Comparison of ENCODE assay signal across 12 cellular contexts in the genomic region with DNA sequence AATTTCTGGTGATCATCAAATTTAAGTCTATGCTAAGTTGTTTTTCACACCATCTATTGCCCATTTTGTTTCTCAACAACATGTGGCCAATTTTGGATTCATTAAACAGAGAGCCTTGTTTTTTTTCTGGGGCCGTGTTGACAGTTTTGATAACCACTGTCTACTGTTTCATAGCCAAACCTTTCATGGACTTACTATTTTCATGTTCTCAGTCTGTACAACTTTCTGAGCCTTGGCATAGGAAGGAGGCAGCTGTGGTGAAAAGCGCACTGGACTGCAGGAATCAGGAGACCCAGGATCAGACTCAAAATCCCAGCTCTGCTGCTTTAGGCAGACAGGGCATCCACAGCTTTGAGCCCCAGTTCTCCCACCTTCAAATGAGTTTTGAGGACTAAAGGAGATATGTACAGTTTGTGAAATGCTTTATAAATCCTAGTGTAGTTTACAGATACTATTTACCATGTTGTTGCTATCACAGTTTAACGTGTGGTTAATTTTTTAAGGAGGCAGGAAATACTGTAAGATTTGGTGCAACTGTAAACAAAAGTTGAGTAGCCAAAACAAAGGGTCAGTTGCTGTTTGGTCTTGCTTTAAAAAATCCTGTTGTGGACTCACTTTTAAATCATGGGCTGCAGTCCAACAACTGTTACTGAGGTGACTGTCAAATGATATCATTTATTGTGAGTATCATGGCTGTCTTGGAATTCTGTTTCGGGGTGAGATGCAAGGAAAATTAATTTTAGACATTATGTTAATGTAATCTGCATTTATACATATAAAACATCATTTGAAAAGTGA. TPM values are rescaled to one million over a fixed set of nuclear protein-coding genes. Genes with fewer than 3 reads are reported as not detected.
DNase-seq lines count a peak whose midpoint lies in the region; ATAC-seq, FAIRE-seq and TF ChIP-seq lines count a peak whose summit lies in the region.
"Had no signal": no experiment of that assay in that cellular context is flagged by ENCODE, and none has a peak within 500 bp of the region (broad histone marks: within the 10 kb centered on the region; RNA-seq: fewer than 3 reads in every experiment).

No MANE protein-coding gene starts in this region.

- H3K27me3 Mint-ChIP-seq in activated T-cell treated with anti-CD3 and anti-CD28 coated beads, Interleukin-2, amount 50 U/mL, for 72 hours (ENCODE audit: low read depth) = no peaks in the 10 kb centered on the region
- H3K27me3 Mint-ChIP-seq in memory B cell = no peaks in the 10 kb centered on the region
- H3K27me3 Mint-ChIP-seq in activated T-helper 1 cell treated with anti-CD3 and anti-CD28 coated beads, Interleukin-12 subunit alpha, Interleukin-12 subunit beta, Interleukin-2, Interleukin-4 antibody, amounts not matched to agents 30 ng/mL and 10 ng/mL and 1 ng/mL, durations not matched to agents 14 hours and 24 hours and 36 hours (ENCODE audit: insufficient read depth) = peaks cover 3% of the 10 kb centered on the region

- SMC1A ChIA-PET in GM12878 (lab: Charles Lee; ENCODE audit: uncharacterized antibody, unreplicated experiment) = interaction anchor here (1.0 to 8.1 kb wide), 9 partner anchors 8 to 87 kb away, joined by 3 to 78 read pairs (median 15); no protein-coding TSS in a partner anchor

- no peak overlapping the region for H3K27ac ChIP-seq in GM12878 (ENCODE audit: control insufficient read depth, insufficient read depth)
- H3K27ac ChIP-seq in testis = peak overlapping the region in 1 of 2 donors; percentile 3
- H3K27ac ChIP-seq: C4-2B had no signal

- RAD21 ChIA-PET in GM12878 (lab: Charles Lee; ENCODE audit: unreplicated experiment) = interaction anchor here (1.2 to 8.1 kb wide), 7 partner anchors 14 to 52 kb away, joined by 3 to 67 read pairs (median 6); no protein-coding TSS in a partner anchor

- no peaks in the 10 kb centered on the region for H3K27me3 ChIP-seq in GM12878 (replicated peaks in 1 of 2; ENCODE audit: control insufficient read depth in 2 of 2, insufficient read depth in 2 of 2, low read length in 1 of 2)
- H3K27me3 ChIP-seq in testis = no peaks in the 10 kb centered on the region
- H3K27me3 ChIP-seq: pancreas had no signal

- 0 out of 4 replicates have a peak, but pooled peaks cover 0 to 2% of the 10 kb centered on the region in 2 experiments for H3K36me3 ChIP-seq in GM12878 (ENCODE audit: control insufficient read depth in 2 of 2, insufficient read depth in 2 of 2, low read length in 1 of 2)
- H3K36me3 ChIP-seq in testis (ENCODE audit: low read depth, missing control alignments) = no peaks in the 10 kb centered on the region
- H3K36me3 ChIP-seq: pancreas had no signal

- no peak overlapping the region for H3K9ac ChIP-seq in GM12878 (ENCODE audit: control insufficient read depth, insufficient read depth, low read length)

- WGBS in GM12878 (ENCODE audit: insufficient coverage, insufficient replicate concordance, low lambda C conversion rate, missing lambda C conversion rate) = 86% methylated on average over 4 of the region's 4 CpGs
- WGBS in testis, 2 donors = 37 to 42% methylated on average over 4 of the region's 4 CpGs

- in situ Hi-C loops in GM12878 (cut with MboI) = no loop called here

- H3K4me1 ChIP-seq in GM12878 (ENCODE audit: control insufficient read depth, insufficient read depth, low read length) (peaks cover 13% of the 10 kb centered on the region), testis (peaks cover 15% of the 10 kb centered on the region)

- H3K79me2 ChIP-seq in GM12878 (ENCODE audit: control insufficient read depth, insufficient read depth, low read length) = peaks cover 51% of the 10 kb centered on the region

- peaks cover 56% of the 10 kb centered on the region for H3K4me1 Mint-ChIP-seq in activated T-cell treated with anti-CD3 and anti-CD28 coated beads, Interleukin-2, amount 50 U/mL, for 72 hours (ENCODE audit: low read depth)
- H3K4me1 Mint-ChIP-seq in memory B cell = peaks cover 35% of the 10 kb centered on the region
- peaks cover 60% of the 10 kb centered on the region for H3K4me1 Mint-ChIP-seq in activated T-helper 1 cell treated with anti-CD3 and anti-CD28 coated beads, Interleukin-12 subunit alpha, Interleukin-12 subunit beta, Interleukin-2, Interleukin-4 antibody, amounts not matched to agents 30 ng/mL and 10 ng/mL and 1 ng/mL, durations not matched to agents 14 hours and 24 hours and 36 hours (ENCODE audit: low read depth)

- no TSS peak for BruUV-seq in GM12878 (replicated peaks; lab: Mats Ljungman, UMichigan)

- H2AFZ ChIP-seq in GM12878 (ENCODE audit: control insufficient read depth, low read depth, low read length) = no peak overlapping the region

- no peak for TF ChIP-seq EP300 in GM12878 (IDR thresholded peaks at IDR 0.05; ENCODE audit: borderline replicate concordance in 1 of 2, control insufficient read depth in 1 of 2, low read depth in 2 of 2, low read length in 2 of 2)

- no peak for FAIRE-seq in GM12878 (lab: Jason Lieb, UNC)
- FAIRE-seq: GM18507, pancreas had no signal

- TF ChIP-seq RAD21 in GM12878 (IDR thresholded peaks at IDR 0.05; ENCODE audit: insufficient read depth, low read depth, low read length) = no peak

- POLR2A ChIA-PET in GM12878 (lab: Charles Lee) = interaction anchor here (0.5 to 3.9 kb wide), 4 partner anchors 42 to 360 kb away, joined by 3 to 19 read pairs (median 6); no protein-coding TSS in a partner anchor

- H3K9me3 Mint-ChIP-seq in activated T-cell treated with anti-CD3 and anti-CD28 coated beads, Interleukin-2, amount 50 U/mL, for 72 hours = no peaks in the 10 kb centered on the region
- H3K9me3 Mint-ChIP-seq in memory B cell = no peaks in the 10 kb centered on the region
- H3K9me3 Mint-ChIP-seq in activated T-helper 1 cell treated with anti-CD3 and anti-CD28 coated beads, Interleukin-12 subunit alpha, Interleukin-12 subunit beta, Interleukin-2, Interleukin-4 antibody, amounts not matched to agents 30 ng/mL and 10 ng/mL and 1 ng/mL, durations not matched to agents 14 hours and 24 hours and 36 hours = no peaks in the 10 kb centered on the region

- H3K4me3 Mint-ChIP-seq in activated T-cell treated with anti-CD3 and anti-CD28 coated beads, Interleukin-2, amount 50 U/mL, for 72 hours = peak overlapping the region; percentile 10 to 98
- H3K4me3 Mint-ChIP-seq in memory B cell = no peak overlapping the region
- no peak overlapping the region for H3K4me3 Mint-ChIP-seq in activated T-helper 1 cell treated with anti-CD3 and anti-CD28 coated beads, Interleukin-12 subunit alpha, Interleukin-12 subunit beta, Interleukin-2, Interleukin-4 antibody, amounts not matched to agents 30 ng/mL and 10 ng/mL and 1 ng/mL, durations not matched to agents 14 hours and 24 hours and 36 hours

- CTCF ChIA-PET in GM12878 (lab: Yijun Ruan, JAX) = interaction anchor here (0.8 to 6.9 kb wide), 10 partner anchors 8 to 87 kb away, joined by 3 to 37 read pairs (median 6); no protein-coding TSS in a partner anchor

- H3K36me3 Mint-ChIP-seq in activated T-cell treated with anti-CD3 and anti-CD28 coated beads, Interleukin-2, amount 50 U/mL, for 72 hours (ENCODE audit: insufficient read depth in 2 of 2) = peaks cover 0 to 3% of the 10 kb centered on the region in 2 donors
- H3K36me3 Mint-ChIP-seq in memory B cell = no peaks in the 10 kb centered on the region
- H3K36me3 Mint-ChIP-seq in activated T-helper 1 cell treated with anti-CD3 and anti-CD28 coated beads, Interleukin-12 subunit alpha, Interleukin-12 subunit beta, Interleukin-2, Interleukin-4 antibody, amounts not matched to agents 30 ng/mL and 10 ng/mL and 1 ng/mL, durations not matched to agents 14 hours and 24 hours and 36 hours (ENCODE audit: low read depth) = peaks cover 9% of the 10 kb centered on the region

- intact Hi-C loops in GM12878 (cut with micrococcal nuclease; ENCODE audit: unreplicated experiment) = loop anchor here (2.0 kb wide), 1 partner anchor 53 kb away; no protein-coding TSS in a partner anchor
- intact Hi-C loops in testis (cut with DNase I; ENCODE audit: low total_unique reads) = no loop called here
- intact Hi-C loops in posterior vena cava (cut with DNase I) = no loop called here
- intact Hi-C loops in activated T-helper 1 cell treated with anti-CD3 and anti-CD28 coated beads, Interleukin-12 subunit alpha, Interleukin-12 subunit beta, Interleukin-2, Interleukin-4 antibody, amounts not matched to agents 30 ng/mL and 10 ng/mL and 1 ng/mL, durations not matched to agents 14 hours and 24 hours and 36 hours (cut with micrococcal nuclease) = loop anchor here (5.0 kb wide), 1 partner anchor 184 kb away; a partner anchor contains a TSS

- no peak for TF ChIP-seq CTCF in GM12878 (IDR thresholded peaks at IDR 0.05 in 2 of 3, conservative IDR thresholded peaks at IDR 0.05 in 1 of 3; ENCODE audit: control insufficient read depth in 2 of 3, extremely low read depth in 1 of 3, insufficient read depth in 1 of 3, low read depth in 3 of 3, low read length in 3 of 3)
- TF ChIP-seq CTCF in testis (IDR thresholded peaks at IDR 0.05) = no peak

- peak overlapping the region; percentile 95 for H3K27ac Mint-ChIP-seq in activated T-cell treated with anti-CD3 and anti-CD28 coated beads, Interleukin-2, amount 50 U/mL, for 72 hours
- H3K27ac Mint-ChIP-seq in memory B cell = peak overlapping the region; percentile 58
- H3K27ac Mint-ChIP-seq in activated T-helper 1 cell treated with anti-CD3 and anti-CD28 coated beads, Interleukin-12 subunit alpha, Interleukin-12 subunit beta, Interleukin-2, Interleukin-4 antibody, amounts not matched to agents 30 ng/mL and 10 ng/mL and 1 ng/mL, durations not matched to agents 14 hours and 24 hours and 36 hours = no peak overlapping the region

- no peaks in the 10 kb centered on the region for H4K20me1 ChIP-seq in GM12878 (ENCODE audit: control insufficient read depth, insufficient read depth)

- peak overlapping the region; percentile 34; the same call in 1 of the 2 replicates for H3K4me3 ChIP-seq in GM12878
- no peak overlapping the region for H3K4me3 ChIP-seq in testis

- TF ChIP-seq POLR2A in GM12878 (IDR thresholded peaks at IDR 0.05; ENCODE audit: low read depth, low read length) (no peak), testis (IDR thresholded peaks at IDR 0.05) (no peak)

- peak overlapping the region; percentile 21 for H3K4me2 ChIP-seq in GM12878 (ENCODE audit: control insufficient read depth, insufficient read depth)

- H3K9me3 ChIP-seq in GM12878 (replicated peaks; ENCODE audit: control insufficient read depth, insufficient read depth, low read length) (no peaks in the 10 kb centered on the region), testis (no peaks in the 10 kb centered on the region)
- H3K9me3 ChIP-seq: pancreas had no signal

- no peak for ATAC-seq in activated T-cell treated with anti-CD3 and anti-CD28 coated beads, Interleukin-2, amount 50 U/mL, for 72 hours (replicated peaks in 1 of 2)
- ATAC-seq in GM12878 (no peak), memory B cell (ENCODE audit: low read depth) (no peak)
- ATAC-seq: pancreas had no signal

- no peak for DNase-seq in activated T-cell treated with anti-CD3 and anti-CD28 coated beads, Interleukin-2, amount 50 U/mL, for 72 hours
- no peak for DNase-seq in activated T-cell treated with anti-CD3 and anti-CD28 coated beads, Interleukin-2, amount 50 U/mL, for 48 hours
- DNase-seq in GM12878 (ENCODE audit: low read depth, low spot score) (no peak), memory B cell (ENCODE audit: low spot score in 2 of 2) (no peak), testis (peak; percentile 20), posterior vena cava (ENCODE audit: low spot score) (no peak), occipital lobe (lab: John Stamatoyannopoulos, UW) (no peak)
- no peak for DNase-seq in activated T-helper 1 cell treated with anti-CD3 and anti-CD28 coated beads, Interleukin-12 subunit alpha, Interleukin-12 subunit beta, Interleukin-2, Interleukin-4 antibody, amounts not matched to agents 30 ng/mL and 10 ng/mL and 1 ng/mL, durations not matched to agents 14 hours and 24 hours and 36 hours (ENCODE audit: low spot score)
- DNase-seq: NCI-H510A treated with DMSO at 0.1 percent for 48 hours, pancreas had no signal

RNA-seq across cellular contexts. Expression of a gene that starts 2.9 kb away (rescaled TPM):
- total RNA-seq in activated T-cell treated with anti-CD3 and anti-CD28 coated beads, Interleukin-2, amount 50 U/mL, for 72 hours = 10 to 100 TPM; 22.6 to 26.3 TPM
- 15.8 and 15.9 TPM in 2 replicates for total RNA-seq in GM12878 (2013; cell fraction: nucleolus; rRNA removed)
- total RNA-seq in GM12878 (2014; rRNA removed) (11.8 and 12.8 TPM in 2 replicates), GM12878 (2014; rRNA removed; fragmentation: Illumina TruSeq; extraction: Trizol) (15.6 and 16.0 TPM in 2 replicates), GM12878 (2021) (14.8 TPM in 2 replicates), testis (10 to 100 TPM; 22.1 to 25.4 TPM), posterior vena cava (10 to 100 TPM; 14.8 to 16.1 TPM), occipital lobe (93.7 TPM)
- 7.9 TPM for polyA plus RNA-seq in GM12878 (2011; ENCODE audit: low read depth)
- polyA plus RNA-seq in GM12878 (2011; rRNA removed) (19.8 and 23.0 TPM in 2 replicates), GM12878 (2014; fragmentation: Illumina TruSeq; extraction: Trizol) (14.6 and 20.8 TPM in 2 replicates), GM12878 (2014; fragmentation: Nextera tagmentation; extraction: Ambion mirVana) (1 to 10 TPM; 3.2 to 4.2 TPM), GM12878 (2014; rRNA removed) (8.4 and 8.8 TPM in 2 replicates), GM12878 (2016; fragmentation: Nextera tagmentation; extraction: Ambion mirVana) (1 to 10 TPM; 8.1 to 8.4 TPM), testis (ENCODE audit: insufficient read depth, low read depth, low replicate concordance) (51.3 TPM)
- 10.3 and 10.7 TPM in 2 replicates for polyA plus RNA-seq in GM12878 (2011; cell fraction: cytosol; rRNA removed)
- polyA plus RNA-seq in GM12878 (2011; cell fraction: nucleus; rRNA removed) = 9.7 and 13.5 TPM in 2 replicates
- polyA plus RNA-seq in GM12878 (2012) = 9.4 and 11.5 TPM in 2 replicates
- polyA minus RNA-seq in GM12878 (2011; rRNA and poly(A)+ RNA removed) = 10.9 and 12.6 TPM in 2 replicates
- 6.0 and 7.1 TPM in 2 replicates for polyA minus RNA-seq in GM12878 (2011; cell fraction: cytosol; rRNA and poly(A)+ RNA removed)
- polyA minus RNA-seq in GM12878 (2011; cell fraction: nucleus; rRNA and poly(A)+ RNA removed) = 4.0 and 5.2 TPM in 2 replicates
- 14.2 and 14.3 TPM in 2 replicates for total RNA-seq in activated T-helper 1 cell treated with anti-CD3 and anti-CD28 coated beads, Interleukin-12 subunit alpha, Interleukin-12 subunit beta, Interleukin-2, Interleukin-4 antibody, amounts not matched to agents 30 ng/mL and 10 ng/mL and 1 ng/mL, durations not matched to agents 14 hours and 24 hours and 36 hours

RNA-seq across cellular contexts. Expression of a gene that starts 13.0 kb away (rescaled TPM):
- total RNA-seq in activated T-cell treated with anti-CD3 and anti-CD28 coated beads, Interleukin-2, amount 50 U/mL, for 72 hours = under 1 TPM in 1 of 2 donors, not detected in 1; 0.72 TPM
- 0.48 and 1.2 TPM in 2 replicates for total RNA-seq in GM12878 (2013; cell fraction: nucleolus; rRNA removed)
- total RNA-seq in GM12878 (2014; rRNA removed) (0.28 and 0.44 TPM in 2 replicates), GM12878 (2014; rRNA removed; fragmentation: Illumina TruSeq; extraction: Trizol) (0.27 TPM in 1 of 2 replicates, not detected in the other), GM12878 (2021) (0.18 TPM in 1 of 2 replicates, not detected in the other), testis (1 to 10 TPM; 3.9 to 4.2 TPM), posterior vena cava (not detected), occipital lobe (not detected)
- polyA plus RNA-seq in GM12878 (2011; ENCODE audit: low read depth) = 0.35 TPM
- polyA plus RNA-seq in GM12878 (2011; rRNA removed) (0.41 and 0.42 TPM in 2 replicates), GM12878 (2014; fragmentation: Illumina TruSeq; extraction: Trizol) (0.12 and 1.1 TPM in 2 replicates), GM12878 (2014; fragmentation: Nextera tagmentation; extraction: Ambion mirVana) (under 1 TPM in 1 of 2 experiments, not detected in 1; 0.07 TPM), GM12878 (2014; rRNA removed) (0.06 and 0.10 TPM in 2 replicates), GM12878 (2016; fragmentation: Nextera tagmentation; extraction: Ambion mirVana) (under 1 TPM in 1 of 2 experiments, not detected in 1; 0.33 TPM), testis (ENCODE audit: insufficient read depth, low read depth, low replicate concordance) (1.2 TPM)
- polyA plus RNA-seq in GM12878 (2011; cell fraction: cytosol; rRNA removed) = 0.65 and 0.69 TPM in 2 replicates
- polyA plus RNA-seq in GM12878 (2011; cell fraction: nucleus; rRNA removed) = 0.79 and 0.82 TPM in 2 replicates
- 0.30 and 0.48 TPM in 2 replicates for polyA plus RNA-seq in GM12878 (2012)
- polyA minus RNA-seq in GM12878 (2011; rRNA and poly(A)+ RNA removed) = 0.37 and 1.0 TPM in 2 replicates
- polyA minus RNA-seq in GM12878 (2011; cell fraction: cytosol; rRNA and poly(A)+ RNA removed) = not detected in 2 replicates
- 0.29 and 0.73 TPM in 2 replicates for polyA minus RNA-seq in GM12878 (2011; cell fraction: nucleus; rRNA and poly(A)+ RNA removed)
- 0.17 TPM in 1 of 2 replicates, not detected in the other for total RNA-seq in activated T-helper 1 cell treated with anti-CD3 and anti-CD28 coated beads, Interleukin-12 subunit alpha, Interleukin-12 subunit beta, Interleukin-2, Interleukin-4 antibody, amounts not matched to agents 30 ng/mL and 10 ng/mL and 1 ng/mL, durations not matched to agents 14 hours and 24 hours and 36 hours

Comparison
In these comparisons a context has a peak if more than half of its experiments do, and no peak if none do; other contexts are left out.
1. H3K4me3 Mint-ChIP-seq: peak in activated T-cell treated with anti-CD3 and anti-CD28 coated beads, Interleukin-2, amount 50 U/mL, for 72 hours (2 of 2); none in memory B cell (single experiment) and activated T-helper 1 cell treated with anti-CD3 and anti-CD28 coated beads, Interleukin-12 subunit alpha, Interleukin-12 subunit beta, Interleukin-2, Interleukin-4 antibody, amounts not matched to agents 30 ng/mL and 10 ng/mL and 1 ng/mL, durations not matched to agents 14 hours and 24 hours and 36 hours (single experiment).
2. intact Hi-C loops: an anchor here in GM12878 (2.0 kb wide) and activated T-helper 1 cell treated with anti-CD3 and anti-CD28 coated beads, Interleukin-12 subunit alpha, Interleukin-12 subunit beta, Interleukin-2, Interleukin-4 antibody, amounts not matched to agents 30 ng/mL and 10 ng/mL and 1 ng/mL, durations not matched to agents 14 hours and 24 hours and 36 hours (5.0 kb wide); none called in testis and posterior vena cava.